ENCODE assay signal across 30 cellular contexts in the genomic region with DNA sequence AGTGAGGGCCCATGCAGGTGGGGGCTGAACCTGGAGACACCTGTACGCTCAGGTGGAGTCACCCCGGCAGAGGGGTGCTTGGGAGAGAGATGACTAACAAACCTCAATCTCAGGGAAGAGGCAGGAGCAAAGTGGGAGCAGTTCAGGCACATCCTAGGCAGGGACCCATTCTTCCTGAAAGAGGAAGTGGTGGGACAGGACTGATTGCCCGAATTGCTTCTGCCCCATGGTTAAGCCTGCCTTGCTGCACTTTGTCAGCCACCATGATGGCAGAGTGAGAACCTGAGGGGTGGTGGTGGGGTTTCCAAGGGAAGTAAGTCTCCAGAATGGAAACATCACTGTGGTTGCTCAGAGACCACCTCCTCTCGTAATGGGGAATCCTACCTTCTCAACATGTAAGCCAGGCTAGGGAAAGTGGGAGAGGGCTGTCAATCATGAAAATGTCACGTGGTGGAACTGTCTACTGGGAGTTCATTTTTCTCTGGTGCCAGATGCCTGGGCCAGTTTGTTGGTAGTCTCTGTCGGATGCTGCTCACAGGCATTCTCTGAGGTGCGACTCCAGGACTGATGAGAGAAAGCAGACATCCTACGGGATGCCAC.
DNase-seq lines count a peak whose midpoint lies in the region; ATAC-seq, FAIRE-seq and TF ChIP-seq lines count a peak whose summit lies in the region.
"Had no signal": no experiment of that assay in that cellular context is flagged by ENCODE, and none has a peak within 500 bp of the region (broad histone marks: within the 10 kb centered on the region; RNA-seq: fewer than 3 reads in every experiment).

No MANE protein-coding gene starts in this region.

- TF ChIP-seq CTCF in esophagus muscularis mucosa (IDR thresholded peaks at IDR 0.05), result no peak

- H3K4me2 ChIP-seq in BLaER1 treated with 17β-estradiol and CSF1 and Interleukin-3, amounts not matched to agents 10 nM and 100 nM, result peak overlapping the region in 8 of 11 experiments; percentile 55 to 79 (median 72); a peak in 16 of 22 replicates
- H3K4me2 ChIP-seq: A549, GM23338 had no signal

- TF ChIP-seq EP300 in esophagus muscularis mucosa (IDR thresholded peaks at IDR 0.05), result no peak

- no peak for TF ChIP-seq POLR2A in esophagus muscularis mucosa (IDR thresholded peaks at IDR 0.05; ENCODE audit: low read depth)

- peaks cover 6 to 21% of the 10 kb centered on the region in 2 donors for H3K4me1 Mint-ChIP-seq in stimulated activated naive B cell treated with anti-CD40 and anti-IgM and Interleukin-4, amounts not matched to agents 10 μg/mL and 1 μg/mL and 100 μg/mL, for 72 hours
- H3K4me1 Mint-ChIP-seq: GM23338, H9 had no signal

- peak overlapping the region in 3 of 11 experiments; percentile 35 to 55 (median 40); a peak in 2 of 22 replicates for H3K9ac ChIP-seq in BLaER1 treated with 17β-estradiol and CSF1 and Interleukin-3, amounts not matched to agents 10 nM and 100 nM

- intact Hi-C loops in esophagus muscularis mucosa (cut with DNase I), result no loop called here

- peaks cover 6 to 8% of the 10 kb centered on the region in 2 donors for H3K27me3 Mint-ChIP-seq in stimulated activated naive B cell treated with anti-CD40 and anti-IgM and Interleukin-4, amounts not matched to agents 10 μg/mL and 1 μg/mL and 100 μg/mL, for 72 hours

- no peaks in the 10 kb centered on the region for H3K27me3 ChIP-seq in BLaER1 treated with 17β-estradiol and CSF1 and Interleukin-3, amounts not matched to agents 10 nM and 100 nM
- peaks cover 0 to 49% (median 0%) of the 10 kb centered on the region in 4 donors for H3K27me3 ChIP-seq in esophagus muscularis mucosa

- peak overlapping the region in 4 of 11 experiments; percentile 46 to 79 (median 68); a peak in 8 of 22 replicates for H3K27ac ChIP-seq in BLaER1 treated with 17β-estradiol and CSF1 and Interleukin-3, amounts not matched to agents 10 nM and 100 nM
- no peak overlapping the region for H3K27ac ChIP-seq in esophagus muscularis mucosa (replicated peaks in 1 of 4)
- H3K27ac ChIP-seq: A549, C4-2B, RWPE1, SK-N-MC had no signal

- no peak overlapping the region for H3K4me3 Mint-ChIP-seq in stimulated activated naive B cell treated with anti-CD40 and anti-IgM and Interleukin-4, amounts not matched to agents 10 μg/mL and 1 μg/mL and 100 μg/mL, for 72 hours
- H3K4me3 Mint-ChIP-seq: CD8-positive, alpha-beta T cell; GM23338; H9; HFFc6 had no signal

- no peaks in the 10 kb centered on the region for H4K20me1 ChIP-seq in BLaER1 treated with 17β-estradiol and CSF1 and Interleukin-3, amounts not matched to agents 10 nM and 100 nM

- H3K4me1 ChIP-seq in BLaER1 treated with 17β-estradiol and CSF1 and Interleukin-3, amounts not matched to agents 10 nM and 100 nM, result peaks cover 11 to 76% (median 54%) of the 10 kb centered on the region in 10 experiments
- H3K4me1 ChIP-seq in esophagus muscularis mucosa, result no peaks in the 10 kb centered on the region
- H3K4me1 ChIP-seq: Caco-2 had no signal

- no peaks in the 10 kb centered on the region for H3K36me3 ChIP-seq in BLaER1 treated with 17β-estradiol and CSF1 and Interleukin-3, amounts not matched to agents 10 nM and 100 nM
- H3K36me3 ChIP-seq in esophagus muscularis mucosa, result no peaks in the 10 kb centered on the region

- H3K36me3 Mint-ChIP-seq in stimulated activated naive B cell treated with anti-CD40 and anti-IgM and Interleukin-4, amounts not matched to agents 10 μg/mL and 1 μg/mL and 100 μg/mL, for 72 hours, result peaks cover 5 to 9% of the 10 kb centered on the region in 2 donors
- H3K36me3 Mint-ChIP-seq: CD8-positive, alpha-beta T cell; IgD-negative memory B cell had no signal

- no peak overlapping the region for H3K4me3 ChIP-seq in BLaER1 treated with 17β-estradiol and CSF1 and Interleukin-3, amounts not matched to agents 10 nM and 100 nM
- H3K4me3 ChIP-seq in esophagus muscularis mucosa, result no peak overlapping the region
- H3K4me3 ChIP-seq: A549, GM23338, SK-N-MC had no signal

- peaks cover 5 to 13% (median 11%) of the 10 kb centered on the region in 11 experiments; a peak in 21 of 22 replicates for H3K9me3 ChIP-seq in BLaER1 treated with 17β-estradiol and CSF1 and Interleukin-3, amounts not matched to agents 10 nM and 100 nM (replicated peaks in 1 of 11)
- H3K9me3 ChIP-seq in esophagus muscularis mucosa, result no peaks in the 10 kb centered on the region
- H3K9me3 ChIP-seq: Caco-2 had no signal

- ATAC-seq in stimulated activated naive B cell treated with anti-CD40 and anti-IgM and Interleukin-4, amounts not matched to agents 10 μg/mL and 1 μg/mL and 100 μg/mL, for 72 hours (replicated peaks), result no peak
- ATAC-seq: A549; CD8-positive, alpha-beta T cell; GM23338; Panc1 had no signal

- H3K9me3 Mint-ChIP-seq in stimulated activated naive B cell treated with anti-CD40 and anti-IgM and Interleukin-4, amounts not matched to agents 10 μg/mL and 1 μg/mL and 100 μg/mL, for 72 hours, result peaks cover 0 to 9% of the 10 kb centered on the region in 2 donors
- H3K9me3 Mint-ChIP-seq: CD8-positive, alpha-beta T cell; GM23338; H9; HFFc6 had no signal

- WGBS in esophagus muscularis mucosa, result 92% methylated on average over 6 of the region's 8 CpGs

- DNase-seq in SK-N-DZ (ENCODE audit: low spot score) (peak; percentile 48), esophagus muscularis mucosa (ENCODE audit: extremely low spot score) (peak; percentile 77), GM19238 (ENCODE audit: insufficient read length, low spot score) (no peak), medulla oblongata (ENCODE audit: extremely low spot score) (no peak), GM19239 (ENCODE audit: insufficient read length, low spot score) (no peak)
- DNase-seq in stimulated activated naive B cell treated with anti-CD40 and anti-IgM and Interleukin-4, amounts not matched to agents 10 μg/mL and 1 μg/mL and 100 μg/mL, for 72 hours, result no peak
- DNase-seq: AML-193; Caco-2; CD8-positive, alpha-beta T cell; DMS79; EL; GDM1; H9; HFFc6; NCI-H1048; NCI-H1417; NCI-H1694 treated with DMSO at 0.1 percent for 48 hours; NCI-H2081; NCI-H2227 treated with DMSO at 0.1 percent for 48 hours; NCI-H526 treated with DMSO at 0.1 percent for 48 hours; SHP77 treated with DMSO at 0.1 percent for 48 hours had no signal

- no peak for FAIRE-seq in GM19239 (lab: Jason Lieb, UNC)
- FAIRE-seq: A549, GM18507 had no signal

- peak overlapping the region; percentile 96 for H3K27ac Mint-ChIP-seq in stimulated activated naive B cell treated with anti-CD40 and anti-IgM and Interleukin-4, amounts not matched to agents 10 μg/mL and 1 μg/mL and 100 μg/mL, for 72 hours
- H3K27ac Mint-ChIP-seq: CD8-positive, alpha-beta T cell; GM23338; HFFc6; IgD-negative memory B cell had no signal

Comparison
In these comparisons a context has a peak if more than half of its experiments do, and no peak if none do; other contexts are left out.
1. DNase-seq: peak in SK-N-DZ (single experiment) and esophagus muscularis mucosa (single experiment); none in stimulated activated naive B cell treated with anti-CD40 and anti-IgM and Interleukin-4, amounts not matched to agents 10 μg/mL and 1 μg/mL and 100 μg/mL, for 72 hours (single experiment), GM19238 (single experiment), medulla oblongata (single experiment) and GM19239 (single experiment).